22 cellular contexts compared by ENCODE assay signal in the genomic region with DNA sequence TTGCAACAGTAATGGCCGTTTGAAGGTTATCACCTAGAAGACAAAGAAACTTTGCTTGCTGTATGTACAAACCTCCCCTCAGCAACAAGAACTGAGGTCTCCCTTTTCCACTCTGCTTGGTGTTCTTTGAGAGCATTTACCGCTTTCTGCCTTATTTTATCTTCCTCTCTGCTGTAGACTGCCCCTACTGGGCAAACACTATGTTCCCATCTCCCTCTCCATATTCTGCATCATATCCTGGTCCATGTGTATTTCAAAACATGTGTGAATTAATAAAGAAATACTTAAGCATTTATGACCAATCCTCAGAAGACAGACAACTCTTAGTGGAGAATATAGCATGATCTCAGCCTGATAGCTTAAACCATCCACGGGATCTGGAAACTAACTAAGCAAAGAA.
A peak's percentile ranks its signal among the peaks of the same experiment; 100 is the strongest.
DNase-seq lines count a peak whose midpoint lies in the region; ATAC-seq, FAIRE-seq and TF ChIP-seq lines count a peak whose summit lies in the region.
"Had no signal": no experiment of that assay in that cellular context is flagged by ENCODE, and none has a peak within 500 bp of the region (broad histone marks: within the 10 kb centered on the region; RNA-seq: fewer than 3 reads in every experiment).

No MANE protein-coding gene starts in this region.

- H2AK5ac ChIP-seq in neuronal stem cell (ENCODE audit: low read depth, low read length), result no peak overlapping the region

- no peaks in the 10 kb centered on the region for H3K9me2 ChIP-seq in Loucy (replicated peaks; ENCODE audit: low read depth, low read length)

- peak; percentile 77 for ATAC-seq in K562
- no peak for ATAC-seq in HG02973 (IDR thresholded peaks at IDR 0.05; ENCODE audit: unreplicated experiment)
- ATAC-seq: activated T-cell treated with anti-CD3 and anti-CD28 coated beads, Interleukin-2, amount 50 U/mL, for 4 hours; T-cell had no signal

- no peak overlapping the region for H3K4me2 ChIP-seq in Loucy (ENCODE audit: low read depth, low read length, poor library complexity, severe bottlenecking)
- H3K4me2 ChIP-seq in K562 (ENCODE audit: insufficient read depth, low read length), result no peak overlapping the region
- H3K4me2 ChIP-seq in neuronal stem cell (ENCODE audit: insufficient read depth, low read length, poor library complexity, severe bottlenecking), result no peak overlapping the region

- H3K79me2 ChIP-seq in Loucy (ENCODE audit: insufficient read depth, low read length), result no peaks in the 10 kb centered on the region
- H3K79me2 ChIP-seq in K562 (ENCODE audit: control insufficient read depth, insufficient read depth, low read length), result no peaks in the 10 kb centered on the region

- H3K23ac ChIP-seq in neuronal stem cell (ENCODE audit: low read depth, low read length, poor library complexity), result no peak overlapping the region

- no peak overlapping the region for H2BK12ac ChIP-seq in neuronal stem cell (ENCODE audit: low read length)

- POLR2A ChIA-PET in K562 (lab: Yijun Ruan, JAX), result no interaction called here

- TF ChIP-seq EP300 in K562 (IDR thresholded peaks at IDR 0.05; ENCODE audit: low read length), result no peak

- H3K9me3 ChIP-seq in Loucy (ENCODE audit: insufficient read depth, low read depth, low read length) (no peaks in the 10 kb centered on the region), K562 (replicated peaks; ENCODE audit: control insufficient read depth, insufficient read depth, low read depth, low read length) (no peaks in the 10 kb centered on the region), neuronal stem cell (replicated peaks in 1 of 2; ENCODE audit: control insufficient read depth in 2 of 2, insufficient read depth in 1 of 2, low read depth in 1 of 2, low read length in 2 of 2) (no peaks in the 10 kb centered on the region)
- H3K9me3 ChIP-seq: testis had no signal

- intact Hi-C loops in K562 (cut with micrococcal nuclease), result no loop called here

- H3K4me1 ChIP-seq in Loucy (ENCODE audit: insufficient read depth, low read length, poor library complexity, severe bottlenecking), result no peaks in the 10 kb centered on the region
- H3K4me1 ChIP-seq in K562 (replicated peaks in 1 of 2; ENCODE audit: control insufficient read depth in 2 of 2, insufficient read depth in 2 of 2, low read length in 2 of 2), result no peaks in the 10 kb centered on the region
- H3K4me1 ChIP-seq in neuronal stem cell (ENCODE audit: control insufficient read depth in 2 of 2, insufficient read depth in 1 of 2, low read depth in 1 of 2, low read length in 2 of 2), result peaks cover 0 to 17% of the 10 kb centered on the region in 2 donors
- H3K4me1 ChIP-seq: testis had no signal

- no peak overlapping the region for H2BK120ac ChIP-seq in neuronal stem cell (ENCODE audit: low read depth, low read length)

- FAIRE-seq in K562 (lab: Jason Lieb, UNC), result peak; percentile 49
- FAIRE-seq: bronchial epithelial cell, GM18507 had no signal

- H4K20me1 ChIP-seq in Loucy (ENCODE audit: insufficient read depth, low read length, poor library complexity, severe bottlenecking), result no peaks in the 10 kb centered on the region
- H4K20me1 ChIP-seq in K562 (replicated peaks; ENCODE audit: control insufficient read depth, insufficient read depth, low read length), result no peaks in the 10 kb centered on the region

- in situ Hi-C loops in K562 (cut with MboI), result no loop called here

- H3K18ac ChIP-seq in neuronal stem cell (ENCODE audit: low read length), result no peak overlapping the region

- H3K36me3 ChIP-seq in GM06990 (ENCODE audit: control insufficient read depth, insufficient read depth, low read length), result no peaks in the 10 kb centered on the region
- H3K36me3 ChIP-seq in Loucy (ENCODE audit: insufficient read depth, low read length), result no peaks in the 10 kb centered on the region
- H3K36me3 ChIP-seq in K562 (ENCODE audit: control insufficient read depth, insufficient read depth, low read length), result no peaks in the 10 kb centered on the region
- H3K36me3 ChIP-seq in neuronal stem cell (replicated peaks in 1 of 2; ENCODE audit: control insufficient read depth in 2 of 2, insufficient read depth in 2 of 2, low read length in 2 of 2), result no peaks in the 10 kb centered on the region

- no peak overlapping the region for H4K8ac ChIP-seq in neuronal stem cell (ENCODE audit: low read depth, low read length)

- no peak overlapping the region for H2BK5ac ChIP-seq in neuronal stem cell (ENCODE audit: low read length)

- no peaks in the 10 kb centered on the region for H3K9me1 ChIP-seq in K562 (ENCODE audit: control insufficient read depth, insufficient read depth, low read length)

- no peak overlapping the region for H3K14ac ChIP-seq in neuronal stem cell (ENCODE audit: low read length)

- WGBS in K562 (ENCODE audit: insufficient coverage, low coverage, missing lambda C conversion rate), result 0% methylated on average over 3 of the region's 3 CpGs
- no CpG with 5 or more reads among the region's 3 CpGs for WGBS in neuronal stem cell (ENCODE audit: extremely low coverage in 2 of 2, insufficient read length in 2 of 2, insufficient replicate concordance in 1 of 2), 2 donors

- H3K4me3 ChIP-seq in GM06990 (replicated peaks; ENCODE audit: low read depth, low read length) (no peak overlapping the region), Loucy (ENCODE audit: low read length, poor library complexity, severe bottlenecking) (no peak overlapping the region), K562 (no peak overlapping the region), neuronal stem cell (ENCODE audit: low read length in 2 of 2) (no peak overlapping the region)
- H3K4me3 ChIP-seq: dorsolateral prefrontal cortex, lung, testis had no signal

- H3K27me3 ChIP-seq in GM06990 (replicated peaks; ENCODE audit: control insufficient read depth, insufficient read depth, low read length), result no peaks in the 10 kb centered on the region; the same call in 1 of the 2 replicates
- H3K27me3 ChIP-seq in Loucy (ENCODE audit: insufficient read depth, low read length, poor library complexity, severe bottlenecking), result no peaks in the 10 kb centered on the region
- no peaks in the 10 kb centered on the region for H3K27me3 ChIP-seq in K562 (ENCODE audit: control insufficient read depth in 2 of 2, insufficient read depth in 2 of 2, low read length in 2 of 2)
- no peaks in the 10 kb centered on the region for H3K27me3 ChIP-seq in neuronal stem cell (ENCODE audit: control insufficient read depth in 3 of 3, insufficient read depth in 3 of 3, low read depth in 1 of 3, low read length in 3 of 3)
- H3K27me3 ChIP-seq: dorsolateral prefrontal cortex, testis had no signal

- no TSS peak for BruUV-seq in K562 (replicated peaks; lab: Mats Ljungman, UMichigan)

- H3K79me1 ChIP-seq in neuronal stem cell (ENCODE audit: low read depth, low read length), result no peaks in the 10 kb centered on the region

- peak overlapping the region; percentile 41 for H2BK15ac ChIP-seq in neuronal stem cell (ENCODE audit: low read length)

- no peak overlapping the region for H3K27ac ChIP-seq in K562 (ENCODE audit: extremely low read depth, low read depth, low read length)
- H3K27ac ChIP-seq in neuronal stem cell (replicated peaks; ENCODE audit: low read length), result no peak overlapping the region
- H3K27ac ChIP-seq: dorsolateral prefrontal cortex, RWPE1, testis had no signal

- CTCF ChIA-PET in K562 (lab: Yijun Ruan, JAX; ENCODE audit: low intra/inter-chr PET ratio), result no interaction called here

- no peak overlapping the region for H4K91ac ChIP-seq in neuronal stem cell (ENCODE audit: low read depth, low read length, poor library complexity)

- TF ChIP-seq CTCF in GM06990 (IDR thresholded peaks at IDR 0.05; ENCODE audit: insufficient read depth, low read length, poor library complexity, severe bottlenecking), result peak; percentile 29
- peak; percentile 37 for TF ChIP-seq CTCF in Loucy (conservative IDR thresholded peaks at IDR 0.05; ENCODE audit: low read length)
- peak in 2 of 3 experiments; percentile 28 to 30; a peak in 1 of 6 replicates for TF ChIP-seq CTCF in K562 (IDR thresholded peaks at IDR 0.05 in 2 of 3, conservative IDR thresholded peaks at IDR 0.05 in 1 of 3; ENCODE audit: insufficient read depth in 2 of 3, low read depth in 1 of 3, low read length in 3 of 3)

- no peak for TF ChIP-seq POLR2A in K562 (conservative IDR thresholded peaks at IDR 0.05)

- DNase-seq in GM06990 (ENCODE audit: extremely low read depth, insufficient read length), result no peak
- DNase-seq in K562 (ENCODE audit: extremely low read depth in 1 of 4, low spot score in 3 of 4), result peak in 1 of 4 experiments; percentile 5
- DNase-seq in neuronal stem cell (ENCODE audit: low spot score), result no peak
- no peak for DNase-seq in NCI-H1436 (lab: John Stamatoyannopoulos, UW)
- DNase-seq in activated T-cell treated with anti-CD3 and anti-CD28 coated beads, Interleukin-2, amount 50 U/mL, for 48 hours, result no peak
- DNase-seq in inferior parietal cortex (ENCODE audit: extremely low spot score), result no peak
- DNase-seq: activated CD4-positive, alpha-beta memory T cell treated with anti-CD3 and anti-CD28 coated beads for 36 hours; activated T-cell treated with anti-CD3 and anti-CD28 coated beads, Interleukin-2, amount 50 U/mL, for 4 hours; AML-193; dorsolateral prefrontal cortex; glutamatergic neuron; MV-4-11; NCI-H2081 treated with DMSO at 0.1 percent for 48 hours; stimulated activated CD4-positive, alpha-beta T cell treated with anti-CD3 and anti-CD28 coated beads, Interleukin-12 subunit alpha, Interleukin-12 subunit beta, amount 100 ng/mL, for 4 hours; T-cell; testis had no signal

- H3K9ac ChIP-seq in Loucy (ENCODE audit: low read depth, low read length, poor library complexity, severe bottlenecking) (no peak overlapping the region), K562 (ENCODE audit: insufficient read depth in 1 of 2, low read depth in 2 of 2, low read length in 2 of 2) (no peak overlapping the region), neuronal stem cell (ENCODE audit: low read depth, low read length, poor library complexity) (no peak overlapping the region)

- no peak for TF ChIP-seq RAD21 in K562 (CRISPR knock-in tag; conservative IDR thresholded peaks at IDR 0.05 in 1 of 2, IDR thresholded peaks at IDR 0.05 in 1 of 2)

- no peak overlapping the region for H3K4ac ChIP-seq in neuronal stem cell (ENCODE audit: low read length)

- H2AFZ ChIP-seq in Loucy (ENCODE audit: low read length) (no peak overlapping the region), K562 (ENCODE audit: low read depth, low read length) (no peak overlapping the region), neuronal stem cell (ENCODE audit: low read length) (no peak overlapping the region)

- no peaks in the 10 kb centered on the region for H3F3A ChIP-seq in Loucy (ENCODE audit: low read depth)

TF ChIP-seq in K562, 482 proteins besides CTCF, POLR2A, EP300 and RAD21 (continues in another document):
- TF ChIP-seq CAMTA2 (CRISPR knock-in tag; conservative IDR thresholded peaks at IDR 0.05), result no peak
